Comparison of ENCODE assay signal across 21 cellular contexts in genomic region chr5:43643750-43644149, GRCh38.
"Had no signal": no experiment of that assay in that cellular context is flagged by ENCODE, and none has a peak within 500 bp of the region (broad histone marks: within the 10 kb centered on the region; RNA-seq: fewer than 3 reads in every experiment).

No MANE protein-coding gene starts in this region.

- H3K9me3 ChIP-seq: mucosa of descending colon, ovary, right lobe of liver had no signal

- H3K27ac Mint-ChIP-seq: activated naive CD4-positive, alpha-beta T cell treated with anti-CD3 and anti-CD28 coated beads for 36 hours; activated naive CD8-positive, alpha-beta T cell treated with anti-CD3 and anti-CD28 coated beads, Interleukin-2, amount 50 U/mL, for 24 hours; dendritic cell treated with granulocyte-macrophage colony-stimulating factor and Interleukin-4, amounts not matched to agents 40 ng/mL and 50 ng/mL, for 4 days; neural progenitor cell; stimulated activated naive CD8-positive, alpha-beta T cell treated with anti-CD3 and anti-CD28 coated beads, Interleukin-15, amount 100 ng/mL, for 72 hours; type B pancreatic cell had no signal

- DNase-seq: activated CD4-positive, alpha-beta T cell treated with anti-CD3 and anti-CD28 coated beads, Interleukin-2, amount 50 U/mL, for 1 hour; activated CD4-positive, CD25-positive, alpha-beta regulatory T cell treated with anti-CD3 and anti-CD28 coated beads, Interleukin-2, amount 50 U/mL, for 72 hours; activated CD8-positive, alpha-beta memory T cell treated with anti-CD3 and anti-CD28 coated beads, Interleukin-2, amount 50 U/mL, for 4 hours; activated naive CD4-positive, alpha-beta T cell treated with anti-CD3 and anti-CD28 coated beads for 36 hours; activated naive CD8-positive, alpha-beta T cell treated with anti-CD3 and anti-CD28 coated beads, Interleukin-2, amount 50 U/mL, for 24 hours; activated T-cell treated with anti-CD3 and anti-CD28 coated beads, Interleukin-2, amount 50 U/mL, for 4 hours; effector CD8-positive, alpha-beta T cell; mucosa of descending colon; naive B cell; ovary; right lobe of liver; small intestine; stimulated activated CD4-positive, alpha-beta T cell treated with anti-CD3 and anti-CD28 coated beads, Interleukin-15, amount 100 ng/mL, for 24 hours; stimulated activated CD4-positive, alpha-beta T cell treated with anti-CD3 and anti-CD28 coated beads, Interleukin-2, amount 100 ng/mL, for 48 hours; stimulated activated naive CD8-positive, alpha-beta T cell treated with anti-CD3 and anti-CD28 coated beads, Interleukin-15, amount 100 ng/mL, for 72 hours; T1000 had no signal

- ATAC-seq: activated naive CD8-positive, alpha-beta T cell treated with anti-CD3 and anti-CD28 coated beads, Interleukin-2, amount 50 U/mL, for 24 hours; activated T-cell treated with anti-CD3 and anti-CD28 coated beads, Interleukin-2, amount 50 U/mL, for 4 hours; esophagus mucosa; mucosa of descending colon; right lobe of liver; stimulated activated naive CD8-positive, alpha-beta T cell treated with anti-CD3 and anti-CD28 coated beads, Interleukin-15, amount 100 ng/mL, for 72 hours had no signal

- H3K4me1 Mint-ChIP-seq: activated naive CD8-positive, alpha-beta T cell treated with anti-CD3 and anti-CD28 coated beads, Interleukin-2, amount 50 U/mL, for 24 hours; neural progenitor cell; stimulated activated naive CD8-positive, alpha-beta T cell treated with anti-CD3 and anti-CD28 coated beads, Interleukin-15, amount 100 ng/mL, for 72 hours had no signal

- H3K4me3 Mint-ChIP-seq: activated naive CD4-positive, alpha-beta T cell treated with anti-CD3 and anti-CD28 coated beads for 36 hours; activated naive CD8-positive, alpha-beta T cell treated with anti-CD3 and anti-CD28 coated beads, Interleukin-2, amount 50 U/mL, for 24 hours; activated T-cell treated with anti-CD3 and anti-CD28 coated beads, Interleukin-2, amount 50 U/mL, for 4 hours; central memory CD8-positive, alpha-beta T cell; dendritic cell treated with granulocyte-macrophage colony-stimulating factor and Interleukin-4, amounts not matched to agents 40 ng/mL and 50 ng/mL, for 4 days; naive B cell; neural progenitor cell; stimulated activated naive CD8-positive, alpha-beta T cell treated with anti-CD3 and anti-CD28 coated beads, Interleukin-15, amount 100 ng/mL, for 72 hours; type B pancreatic cell had no signal

- H3K27me3 Mint-ChIP-seq: activated naive CD8-positive, alpha-beta T cell treated with anti-CD3 and anti-CD28 coated beads, Interleukin-2, amount 50 U/mL, for 24 hours; central memory CD8-positive, alpha-beta T cell; dendritic cell treated with granulocyte-macrophage colony-stimulating factor and Interleukin-4, amounts not matched to agents 40 ng/mL and 50 ng/mL, for 4 days; naive B cell; stimulated activated naive CD8-positive, alpha-beta T cell treated with anti-CD3 and anti-CD28 coated beads, Interleukin-15, amount 100 ng/mL, for 72 hours; type B pancreatic cell had no signal
